21 cellular contexts compared by ENCODE assay signal in genomic region chr22:47205081-47205491, GRCh38.
"Had no signal": no experiment of that assay in that cellular context is flagged by ENCODE, and none has a peak within 500 bp of the region (broad histone marks: within the 10 kb centered on the region; RNA-seq: fewer than 3 reads in every experiment).

No MANE protein-coding gene starts in this region.

- H3K4me3 ChIP-seq: adrenal gland, breast epithelium, neural progenitor cell, ovary, right lobe of liver, SK-N-MC, transverse colon, uterus had no signal

- H3K36me3 ChIP-seq: adrenal gland, breast epithelium, neural progenitor cell, ovary, right lobe of liver, transverse colon, uterus had no signal

- DNase-seq: activated CD4-positive, alpha-beta T cell treated with anti-CD3 and anti-CD28 coated beads for 48 hours; activated T-cell treated with anti-CD3 and anti-CD28 coated beads for 4 hours; cerebellar nuclear complex; effector memory CD4-positive, alpha-beta T cell; hippocampal formation; left colon; stimulated activated naive CD4-positive, alpha-beta T cell; transverse colon; uterus had no signal

- ATAC-seq: activated naive CD4-positive, alpha-beta T cell treated with anti-CD3 and anti-CD28 coated beads, Interleukin-2, amount 50 U/mL, for 72 hours; activated T-helper 17 cell treated with anti-CD3 and anti-CD28 coated beads, Interleukin-2, amount 50 U/mL, for 72 hours; left colon; right lobe of liver; Right ventricle myocardium inferior; WTC11 had no signal

- H3K27me3 ChIP-seq: adrenal gland, neural progenitor cell, ovary, right lobe of liver, uterus had no signal

- H3K27ac ChIP-seq: adrenal gland, breast epithelium, neural progenitor cell, ovary, right lobe of liver, SK-N-MC, transverse colon, uterus had no signal

- H3K4me1 Mint-ChIP-seq: neural progenitor cell, WTC11 had no signal

- H3K36me3 Mint-ChIP-seq: activated naive CD4-positive, alpha-beta T cell treated with anti-CD3 and anti-CD28 coated beads, Interleukin-2, amount 50 U/mL, for 72 hours; neural progenitor cell; WTC11 had no signal

- H3K27ac Mint-ChIP-seq: activated T-helper 17 cell treated with anti-CD3 and anti-CD28 coated beads, Interleukin-2, amount 50 U/mL, for 72 hours; dendritic cell treated with granulocyte-macrophage colony-stimulating factor and Interleukin-4, amounts not matched to agents 40 ng/mL and 50 ng/mL, for 4 days; neural progenitor cell; T-helper 2 cell treated with Interferon-gamma antibody and Interleukin-4, amounts not matched to agents 5 μg/mL and 100 μg/mL, for 36 hours; WTC11 had no signal

- H3K4me3 Mint-ChIP-seq: activated T-helper 17 cell treated with anti-CD3 and anti-CD28 coated beads, Interleukin-2, amount 50 U/mL, for 72 hours; dendritic cell treated with granulocyte-macrophage colony-stimulating factor and Interleukin-4, amounts not matched to agents 40 ng/mL and 50 ng/mL, for 4 days; neural progenitor cell; T-helper 2 cell treated with Interferon-gamma antibody and Interleukin-4, amounts not matched to agents 5 μg/mL and 100 μg/mL, for 36 hours; WTC11 had no signal

- H3K9me3 ChIP-seq: adrenal gland, breast epithelium, ovary, right lobe of liver, transverse colon, uterus had no signal

- H3K4me2 ChIP-seq: neural progenitor cell had no signal

- H3K4me1 ChIP-seq: adrenal gland, breast epithelium, neural progenitor cell, transverse colon, uterus had no signal

- H2AFZ ChIP-seq: neural progenitor cell had no signal

- H3K9me3 Mint-ChIP-seq: activated naive CD4-positive, alpha-beta T cell treated with anti-CD3 and anti-CD28 coated beads, Interleukin-2, amount 50 U/mL, for 72 hours; activated T-helper 17 cell treated with anti-CD3 and anti-CD28 coated beads, Interleukin-2, amount 50 U/mL, for 72 hours; dendritic cell treated with granulocyte-macrophage colony-stimulating factor and Interleukin-4, amounts not matched to agents 40 ng/mL and 50 ng/mL, for 4 days; neural progenitor cell; T-helper 2 cell treated with Interferon-gamma antibody and Interleukin-4, amounts not matched to agents 5 μg/mL and 100 μg/mL, for 36 hours had no signal
